In the genomic region with DNA sequence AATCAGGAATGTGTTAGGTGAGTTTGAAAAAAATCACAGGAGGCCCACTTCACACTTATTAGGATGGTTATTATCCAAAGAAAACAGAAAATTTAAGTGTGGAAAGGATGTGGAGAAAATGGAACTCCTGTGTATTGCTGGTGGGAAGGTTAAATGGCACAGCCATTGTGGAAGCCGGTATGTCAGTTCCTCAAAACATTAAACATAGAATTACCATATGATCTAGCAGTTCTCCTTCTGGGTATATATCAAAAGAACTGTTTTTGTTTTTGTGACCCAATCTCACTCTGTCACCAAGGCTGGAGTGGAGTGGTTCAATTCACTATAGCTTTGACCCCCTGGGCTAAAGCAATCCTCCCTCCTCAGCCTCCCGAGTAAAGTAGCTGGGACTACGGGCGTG, we compare ENCODE assay signal across 1 cellular context.
TF ChIP-seq lines count a peak whose summit lies in the region.

No MANE protein-coding gene starts in this region.

TF ChIP-seq in endothelial cell of umbilical vein, 7 proteins besides CTCF, POLR2A, EP300 and RAD21 (continued from another document):
- no peak for TF ChIP-seq MAX (IDR thresholded peaks at IDR 0.05; ENCODE audit: insufficient read depth, insufficient read length)
- no peak for TF ChIP-seq JUN (IDR thresholded peaks at IDR 0.05; ENCODE audit: borderline replicate concordance, insufficient read depth, insufficient read length, low read depth)
- TF ChIP-seq MYC (IDR thresholded peaks at IDR 0.05; ENCODE audit: low read depth, low read length) = no peak
- no peak for TF ChIP-seq EZH2 (IDR thresholded peaks at IDR 0.05; ENCODE audit: borderline replicate concordance, low read depth, low read length, severe bottlenecking)
